In genomic region chr12:78918221-78918620, GRCh38 we compare ENCODE assay signal across 20 cellular contexts. TPM values are rescaled to one million over a fixed set of nuclear protein-coding genes. Genes with fewer than 3 reads are reported as not detected.
DNase-seq lines count a peak whose midpoint lies in the region; ATAC-seq and TF ChIP-seq lines count a peak whose summit lies in the region.
"Had no signal": no experiment of that assay in that cellular context is flagged by ENCODE, and none has a peak within 500 bp of the region (broad histone marks: within the 10 kb centered on the region; RNA-seq: fewer than 3 reads in every experiment).

No MANE protein-coding gene starts in this region.

- H3K4me3 Mint-ChIP-seq in GM23338 (no peak overlapping the region), brain (peak overlapping the region in 2 of 5 experiments; percentile 2 to 27), T-helper 17 cell (no peak overlapping the region)
- no peak overlapping the region for H3K4me3 Mint-ChIP-seq in CD8-positive, alpha-beta memory T cell
- H3K4me3 Mint-ChIP-seq: CD4-positive, CD25-positive, alpha-beta regulatory T cell had no signal

- H3K4me1 Mint-ChIP-seq in GM23338 (peaks cover 39% of the 10 kb centered on the region), brain (peaks cover 20% of the 10 kb centered on the region), T-helper 17 cell (no peaks in the 10 kb centered on the region)
- no peaks in the 10 kb centered on the region for H3K4me1 Mint-ChIP-seq in CD8-positive, alpha-beta memory T cell
- H3K4me1 Mint-ChIP-seq: CD4-positive, CD25-positive, alpha-beta regulatory T cell had no signal

- no peaks in the 10 kb centered on the region for H3K36me3 Mint-ChIP-seq in GM23338 (ENCODE audit: low read depth)
- H3K36me3 Mint-ChIP-seq in brain, result no peaks in the 10 kb centered on the region
- no peaks in the 10 kb centered on the region for H3K36me3 Mint-ChIP-seq in T-helper 17 cell (ENCODE audit: low read depth)
- no peaks in the 10 kb centered on the region for H3K36me3 Mint-ChIP-seq in CD8-positive, alpha-beta memory T cell
- H3K36me3 Mint-ChIP-seq: CD4-positive, CD25-positive, alpha-beta regulatory T cell had no signal

- H3K27ac Mint-ChIP-seq in GM23338 (no peak overlapping the region), brain (peak overlapping the region in 3 of 5 experiments; percentile 1 to 74 (median 62)), T-helper 17 cell (no peak overlapping the region)
- no peak overlapping the region for H3K27ac Mint-ChIP-seq in CD8-positive, alpha-beta memory T cell
- H3K27ac Mint-ChIP-seq: CD4-positive, CD25-positive, alpha-beta regulatory T cell had no signal

- no peak overlapping the region for H3K4me2 ChIP-seq in GM23338

- no peak for DNase-seq in GM23338 (ENCODE audit: low spot score)
- peak; percentile 98 for DNase-seq in NCI-H446 treated with DMSO at 0.1 percent for 48 hours (lab: John Stamatoyannopoulos, UW)
- DNase-seq in putamen (ENCODE audit: low spot score), result peak; percentile 3
- DNase-seq in T-helper 17 cell, result no peak
- no peak for DNase-seq in CD8-positive, alpha-beta memory T cell
- DNase-seq in left lung, result no peak
- DNase-seq: ACHN; AML-193; CD4-positive, CD25-positive, alpha-beta regulatory T cell; DMS53; NCI-H1436; NCI-H2029 treated with DMSO at 0.1 percent for 48 hours; NCI-H524 treated with DMSO at 0.1 percent for 48 hours; NK-92 treated with Interleukin-12 subunit alpha and Interleukin-12 subunit beta, amount 100 ng/mL, for 24 hours had no signal

- no peaks in the 10 kb centered on the region for H3K9me2 ChIP-seq in GM23338 (ENCODE audit: insufficient read depth)

- CTCF ChIA-PET in CD8-positive, alpha-beta memory T cell (lab: Charles Lee), result no interaction called here

- H3K79me2 ChIP-seq in GM23338 (replicated peaks; ENCODE audit: insufficient read depth), result peaks cover 10% of the 10 kb centered on the region; the same call in 1 of the 2 replicates

- TF ChIP-seq CTCF in GM23338 (conservative IDR thresholded peaks at IDR 0.05; ENCODE audit: low read depth in 2 of 2), result no peak
- no peak for TF ChIP-seq CTCF in brain (conservative IDR thresholded peaks at IDR 0.05)
- TF ChIP-seq CTCF in left lung (IDR thresholded peaks at IDR 0.05), result no peak

- H3K27ac ChIP-seq in GM23338 (ENCODE audit: low read depth), result no peak overlapping the region
- H3K27ac ChIP-seq in CD8-positive, alpha-beta memory T cell (ENCODE audit: low read depth, low read length), result no peak overlapping the region
- H3K27ac ChIP-seq in left lung, result no peak overlapping the region
- H3K27ac ChIP-seq: HL-60, RWPE1 had no signal

- no peaks in the 10 kb centered on the region for H3K9me3 Mint-ChIP-seq in GM23338
- no peaks in the 10 kb centered on the region for H3K9me3 Mint-ChIP-seq in brain
- H3K9me3 Mint-ChIP-seq in CD8-positive, alpha-beta memory T cell, result peaks cover under 1 to 22% (median 5%) of the 10 kb centered on the region in 5 donors

- H3K4me1 ChIP-seq in GM23338 (ENCODE audit: insufficient read depth) (peaks cover 40% of the 10 kb centered on the region), left lung (no peaks in the 10 kb centered on the region)
- no peaks in the 10 kb centered on the region for H3K4me1 ChIP-seq in CD8-positive, alpha-beta memory T cell (ENCODE audit: insufficient read depth, low read length)

- H3K27me3 Mint-ChIP-seq in GM23338 (ENCODE audit: insufficient read depth, low read depth, poor library complexity) (no peaks in the 10 kb centered on the region), brain (no peaks in the 10 kb centered on the region), T-helper 17 cell (no peaks in the 10 kb centered on the region)
- no peaks in the 10 kb centered on the region for H3K27me3 Mint-ChIP-seq in CD8-positive, alpha-beta memory T cell
- H3K27me3 Mint-ChIP-seq: CD4-positive, CD25-positive, alpha-beta regulatory T cell had no signal

- H3K27me3 ChIP-seq in GM23338 (ENCODE audit: insufficient read depth) (no peaks in the 10 kb centered on the region), left lung (no peaks in the 10 kb centered on the region)
- no peaks in the 10 kb centered on the region for H3K27me3 ChIP-seq in CD8-positive, alpha-beta memory T cell (ENCODE audit: insufficient read depth, low read length, poor library complexity, severe bottlenecking)

- peak; percentile 18; the same call in 2 of the 3 replicates for ATAC-seq in GM23338
- ATAC-seq in T-helper 17 cell, result no peak
- no peak for ATAC-seq in left lung
- ATAC-seq: K562 had no signal

- H3K36me3 ChIP-seq in GM23338 (ENCODE audit: insufficient read depth), result no peaks in the 10 kb centered on the region
- H3K36me3 ChIP-seq in CD8-positive, alpha-beta memory T cell (ENCODE audit: insufficient read depth, low read length), result no peaks in the 10 kb centered on the region
- H3K36me3 ChIP-seq in left lung, result no peaks in the 10 kb centered on the region
- H3K36me3 ChIP-seq: HAP-1 had no signal

- no peak overlapping the region for H2AFZ ChIP-seq in GM23338

- H4K20me1 ChIP-seq in GM23338 (replicated peaks; ENCODE audit: insufficient read depth), result no peaks in the 10 kb centered on the region; the same call in 1 of the 2 replicates

- no peaks in the 10 kb centered on the region for H3F3A ChIP-seq in GM23338 (replicated peaks; ENCODE audit: low read depth)

- H3K4me3 ChIP-seq in GM23338 (no peak overlapping the region), left lung (no peak overlapping the region)
- no peak overlapping the region for H3K4me3 ChIP-seq in CD8-positive, alpha-beta memory T cell (ENCODE audit: low read length)
- H3K4me3 ChIP-seq: HAP-1, K562 had no signal

- H3K9me3 ChIP-seq in T-helper 17 cell (ENCODE audit: control insufficient read depth, low read length, poor library complexity, severe bottlenecking), result no peaks in the 10 kb centered on the region
- no peaks in the 10 kb centered on the region for H3K9me3 ChIP-seq in CD8-positive, alpha-beta memory T cell (ENCODE audit: low read length)
- no peaks in the 10 kb centered on the region for H3K9me3 ChIP-seq in left lung
- H3K9me3 ChIP-seq: HAP-1 had no signal

- POLR2A ChIA-PET in CD8-positive, alpha-beta memory T cell (lab: Charles Lee), result no interaction called here

- intact Hi-C loops in left lung (cut with DNase I), result no loop called here

TF ChIP-seq in GM23338, 12 proteins besides CTCF, POLR2A, EP300 and RAD21 (continues in another document):
- TF ChIP-seq ETS1 (IDR thresholded peaks at IDR 0.05), result no peak
- TF ChIP-seq JUNB (IDR thresholded peaks at IDR 0.05; ENCODE audit: unreplicated experiment), result no peak
- no peak for TF ChIP-seq ZNF114 (CRISPR knock-in tag; IDR thresholded peaks at IDR 0.05)
- no peak for TF ChIP-seq POLR2AphosphoS5 (IDR thresholded peaks at IDR 0.05; ENCODE audit: low read depth)
- no peak for TF ChIP-seq REST (IDR thresholded peaks at IDR 0.05; ENCODE audit: unreplicated experiment)

RNA-seq across cellular contexts. Expression of gene SYT1, which starts 53.6 kb away (rescaled TPM):
- total RNA-seq in GM23338 (2014; rRNA removed; shearing (Covaris generic)), result 37.9 and 48.7 TPM in 2 replicates
- 47.6 and 51.7 TPM in 2 replicates for polyA plus RNA-seq in GM23338 (2016; fragmentation: Nextera tagmentation; extraction: Ambion mirVana)
- polyA plus RNA-seq in brain (ENCODE audit: insufficient read depth, low read depth, low replicate concordance), result 78.3 TPM
- total RNA-seq in T-helper 17 cell, result not detected
- total RNA-seq in CD8-positive, alpha-beta memory T cell, result not detected
- not detected for polyA plus RNA-seq in CD8-positive, alpha-beta memory T cell
- total RNA-seq in left lung, result 1 to 10 TPM; 1.5 TPM
- total RNA-seq: CD4-positive, CD25-positive, alpha-beta regulatory T cell; OCI-LY7 had no signal
- polyA plus RNA-seq: CD4-positive, CD25-positive, alpha-beta regulatory T cell had no signal

Comparison
In these comparisons a context has a peak if more than half of its experiments do, and no peak if none do; other contexts are left out.
1. DNase-seq: peak in NCI-H446 treated with DMSO at 0.1 percent for 48 hours (single experiment) and putamen (single experiment); none in GM23338 (single experiment), T-helper 17 cell (0 of 3), CD8-positive, alpha-beta memory T cell (0 of 5) and left lung (0 of 2).
2. H3K27ac Mint-ChIP-seq: peak in brain (3 of 5); none in GM23338 (single experiment), T-helper 17 cell (single experiment) and CD8-positive, alpha-beta memory T cell (0 of 8).
3. RNA of gene SYT1, which starts 53.6 kb away (total RNA-seq): 37.9 to 48.7 TPM in GM23338; 1.5 TPM in left lung, not detected in CD8-positive, alpha-beta memory T cell and not detected in T-helper 17 cell; every median in the first group is over 10 times any median in the second.